8 cellular contexts compared by ENCODE assay signal in genomic region chr9:79233542-79233941, GRCh38.
DNase-seq lines count a peak whose midpoint lies in the region; ATAC-seq, FAIRE-seq and TF ChIP-seq lines count a peak whose summit lies in the region.

No MANE protein-coding gene starts in this region.

- no peak for TF ChIP-seq EP300 in gastroesophageal sphincter (IDR thresholded peaks at IDR 0.05)

- H3K36me3 ChIP-seq in left ventricle myocardium inferior (no peaks in the 10 kb centered on the region), heart right ventricle (no peaks in the 10 kb centered on the region), gastroesophageal sphincter (no peaks in the 10 kb centered on the region)

- TF ChIP-seq POLR2A in gastroesophageal sphincter (IDR thresholded peaks at IDR 0.05), result no peak

- H3K4me3 ChIP-seq in left ventricle myocardium inferior (no peak overlapping the region), heart right ventricle (no peak overlapping the region), gastroesophageal sphincter (no peak overlapping the region)

- 93% methylated on average over 2 of the region's 2 CpGs for WGBS in heart right ventricle, 2 donors
- WGBS in gastroesophageal sphincter (ENCODE audit: low coverage in 1 of 2), 2 donors, result 72% methylated on average over 2 of the region's 2 CpGs; no CpG with 5 or more reads in 1 of the 2 donors

- DNase-seq in left ventricle myocardium inferior (no peak), heart right ventricle (no peak), HT1080 (ENCODE audit: low read depth) (peak; percentile 56), dermis blood vessel endothelial cell (peak; percentile 72), urothelium cell line (ENCODE audit: low spot score) (peak; percentile 15), NCI-H345 treated with DMSO at 0.1 percent for 48 hours (lab: John Stamatoyannopoulos, UW; ENCODE audit: unreplicated experiment) (no peak)
- DNase-seq in stimulated activated naive CD8-positive, alpha-beta T cell treated with anti-CD3 and anti-CD28 coated beads, Interleukin-15, amount 100 ng/mL, for 72 hours, result no peak

- no peaks in the 10 kb centered on the region for H3K4me1 ChIP-seq in left ventricle myocardium inferior
- H3K4me1 ChIP-seq in heart right ventricle, result no peaks in the 10 kb centered on the region
- H3K4me1 ChIP-seq in gastroesophageal sphincter, result no peaks in the 10 kb centered on the region

- H3K9me3 Mint-ChIP-seq in stimulated activated naive CD8-positive, alpha-beta T cell treated with anti-CD3 and anti-CD28 coated beads, Interleukin-15, amount 100 ng/mL, for 72 hours, result no peaks in the 10 kb centered on the region

- H3K27me3 ChIP-seq in left ventricle myocardium inferior (ENCODE audit: low read depth) (no peaks in the 10 kb centered on the region), heart right ventricle (no peaks in the 10 kb centered on the region), gastroesophageal sphincter (no peaks in the 10 kb centered on the region)

- H3K9me3 ChIP-seq in left ventricle myocardium inferior (replicated peaks) (peaks cover 25% of the 10 kb centered on the region), heart right ventricle (peaks cover 0 to 21% (median 2%) of the 10 kb centered on the region in 11 donors), gastroesophageal sphincter (peaks cover 0 to 7% (median 0%) of the 10 kb centered on the region in 3 donors)

- no peak for ATAC-seq in heart right ventricle
- ATAC-seq in stimulated activated naive CD8-positive, alpha-beta T cell treated with anti-CD3 and anti-CD28 coated beads, Interleukin-15, amount 100 ng/mL, for 72 hours, result no peak
- ATAC-seq in gastroesophageal sphincter, result no peak

- TF ChIP-seq CTCF in left ventricle myocardium inferior (IDR thresholded peaks at IDR 0.05; ENCODE audit: borderline replicate concordance) (peak; percentile 22), heart right ventricle (IDR thresholded peaks at IDR 0.05) (peak in 3 of 9 donors; percentile 6 to 30 (median 13)), gastroesophageal sphincter (IDR thresholded peaks at IDR 0.05) (peak in 1 of 4 experiments; percentile 21)

- H3K27ac Mint-ChIP-seq in stimulated activated naive CD8-positive, alpha-beta T cell treated with anti-CD3 and anti-CD28 coated beads, Interleukin-15, amount 100 ng/mL, for 72 hours, result no peak overlapping the region

- no peak overlapping the region for H3K4me3 Mint-ChIP-seq in stimulated activated naive CD8-positive, alpha-beta T cell treated with anti-CD3 and anti-CD28 coated beads, Interleukin-15, amount 100 ng/mL, for 72 hours

- FAIRE-seq in urothelium cell line (lab: Jason Lieb, UNC), result no peak

- intact Hi-C loops in left ventricle myocardium inferior (cut with micrococcal nuclease) (no loop called here), heart right ventricle (cut with DNase I) (loop anchor here in 1 of 10 donors (10.0 kb wide), 1 partner anchor 69 kb away; no protein-coding TSS in a partner anchor)

- no peaks in the 10 kb centered on the region for H3K4me1 Mint-ChIP-seq in stimulated activated naive CD8-positive, alpha-beta T cell treated with anti-CD3 and anti-CD28 coated beads, Interleukin-15, amount 100 ng/mL, for 72 hours

- H3K27me3 Mint-ChIP-seq in stimulated activated naive CD8-positive, alpha-beta T cell treated with anti-CD3 and anti-CD28 coated beads, Interleukin-15, amount 100 ng/mL, for 72 hours, result no peaks in the 10 kb centered on the region

- no peak overlapping the region for H3K27ac ChIP-seq in left ventricle myocardium inferior (replicated peaks)
- H3K27ac ChIP-seq in heart right ventricle, result no peak overlapping the region
- H3K27ac ChIP-seq in gastroesophageal sphincter, result no peak overlapping the region

Comparison
In these comparisons a context has a peak if more than half of its experiments do, and no peak if none do; other contexts are left out.
1. DNase-seq: peak in HT1080 (single experiment), dermis blood vessel endothelial cell (single experiment) and urothelium cell line (single experiment); none in left ventricle myocardium inferior (single experiment), heart right ventricle (0 of 2), stimulated activated naive CD8-positive, alpha-beta T cell treated with anti-CD3 and anti-CD28 coated beads, Interleukin-15, amount 100 ng/mL, for 72 hours (0 of 2) and NCI-H345 treated with DMSO at 0.1 percent for 48 hours (single experiment).